In genomic region chr15:70768247-70768883, GRCh38 we compare ENCODE assay signal across 1 cellular context.
TF ChIP-seq lines count a peak whose summit lies in the region.

No MANE protein-coding gene starts in this region.

TF ChIP-seq in SK-N-SH, 30 proteins besides CTCF, POLR2A, EP300 and RAD21 (continued from another document):
- TF ChIP-seq REST (IDR thresholded peaks at IDR 0.05; ENCODE audit: low read depth, low read length) (no peak), SIN3A (IDR thresholded peaks at IDR 0.05; ENCODE audit: borderline replicate concordance, low read depth, low read length) (no peak), SMC3 (IDR thresholded peaks at IDR 0.05; ENCODE audit: low read depth, low read length) (no peak), TCF12 (IDR thresholded peaks at IDR 0.05) (no peak), NRF1 (IDR thresholded peaks at IDR 0.05; ENCODE audit: low read depth, low read length) (no peak), MXI1 (IDR thresholded peaks at IDR 0.05; ENCODE audit: low read depth, low read length) (no peak)
